ENCODE assay signal across 12 cellular contexts in the genomic region with DNA sequence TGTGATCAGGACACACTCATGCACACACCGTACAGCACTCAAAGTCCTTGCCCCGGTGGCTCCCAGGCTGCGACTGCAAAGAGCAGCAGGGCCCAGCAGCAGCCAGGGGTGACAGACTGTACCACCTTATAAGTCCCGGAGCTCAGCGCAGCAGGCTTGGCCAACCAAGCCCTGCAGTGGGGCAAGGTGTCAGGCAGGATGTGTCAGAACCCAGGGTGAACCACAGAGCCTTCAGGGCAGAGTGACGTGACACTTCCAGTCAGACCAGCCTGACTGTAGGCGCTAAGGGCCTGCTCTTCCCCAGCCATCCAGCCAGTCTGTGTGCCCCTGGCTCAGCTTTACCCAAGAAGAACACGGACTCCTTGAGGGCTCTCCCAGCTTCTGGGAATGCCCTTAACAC.
DNase-seq lines count a peak whose midpoint lies in the region; ATAC-seq and TF ChIP-seq lines count a peak whose summit lies in the region.
"Had no signal": no experiment of that assay in that cellular context is flagged by ENCODE, and none has a peak within 500 bp of the region (broad histone marks: within the 10 kb centered on the region; RNA-seq: fewer than 3 reads in every experiment).

No MANE protein-coding gene starts in this region.

- H3K9me3 ChIP-seq in trophoblast cell (ENCODE audit: insufficient read depth, low read depth, low read length) (no peaks in the 10 kb centered on the region), neural progenitor cell (ENCODE audit: low read depth) (no peaks in the 10 kb centered on the region)

- no peaks in the 10 kb centered on the region for H3K36me3 Mint-ChIP-seq in central memory CD8-positive, alpha-beta T cell (ENCODE audit: insufficient read depth)
- H3K36me3 Mint-ChIP-seq in neural progenitor cell, result no peaks in the 10 kb centered on the region

- peak overlapping the region; percentile 92 for H3K27ac Mint-ChIP-seq in central memory CD8-positive, alpha-beta T cell (ENCODE audit: low read depth)
- H3K27ac Mint-ChIP-seq in neural progenitor cell, result no peak overlapping the region

- H4K20me1 ChIP-seq in neural progenitor cell (ENCODE audit: low read depth), result no peaks in the 10 kb centered on the region

- H3K27ac ChIP-seq in trophoblast cell (ENCODE audit: low read depth, low read length), result no peak overlapping the region
- H3K27ac ChIP-seq in neural progenitor cell, result no peak overlapping the region

- H3K27me3 ChIP-seq in GM06990 (replicated peaks; ENCODE audit: control insufficient read depth, insufficient read depth, low read length), result peaks cover 5% of the 10 kb centered on the region
- no peaks in the 10 kb centered on the region for H3K27me3 ChIP-seq in trophoblast cell (ENCODE audit: insufficient read depth, low read length)
- no peaks in the 10 kb centered on the region for H3K27me3 ChIP-seq in neural progenitor cell

- peak overlapping the region; percentile 28 for H2BK120ac ChIP-seq in trophoblast cell (ENCODE audit: insufficient read depth, low read length, poor library complexity)

- H3K79me2 ChIP-seq in trophoblast cell (ENCODE audit: control insufficient read depth, insufficient read depth, low read length, poor library complexity) (no peaks in the 10 kb centered on the region), neural progenitor cell (ENCODE audit: low read depth) (no peaks in the 10 kb centered on the region)

- H4K8ac ChIP-seq in trophoblast cell (ENCODE audit: low read depth, low read length), result no peak overlapping the region

- H3F3A ChIP-seq in neural progenitor cell (ENCODE audit: low read depth), result no peaks in the 10 kb centered on the region

- H4K12ac ChIP-seq in trophoblast cell (ENCODE audit: low read depth, low read length), result no peak overlapping the region

- H4K91ac ChIP-seq in trophoblast cell (ENCODE audit: low read depth, low read length), result peak overlapping the region; percentile 21

- peaks cover 5% of the 10 kb centered on the region for H3K79me1 ChIP-seq in trophoblast cell (ENCODE audit: low read length)

- no peak overlapping the region for H3K9ac ChIP-seq in trophoblast cell (ENCODE audit: low read length)
- H3K9ac ChIP-seq in neural progenitor cell, result no peak overlapping the region

- peaks cover 7% of the 10 kb centered on the region for H3K4me1 Mint-ChIP-seq in central memory CD8-positive, alpha-beta T cell
- peaks cover 9% of the 10 kb centered on the region for H3K4me1 Mint-ChIP-seq in neural progenitor cell

- H3K4me1 ChIP-seq in trophoblast cell (ENCODE audit: control insufficient read depth in 1 of 2, insufficient read depth in 2 of 2, low read length in 2 of 2), result peaks cover 5 to 10% of the 10 kb centered on the region in 2 experiments
- no peaks in the 10 kb centered on the region for H3K4me1 ChIP-seq in neural progenitor cell

- peak overlapping the region; percentile 42 for H2BK12ac ChIP-seq in trophoblast cell (ENCODE audit: low read length)

- H3K27me3 Mint-ChIP-seq in central memory CD8-positive, alpha-beta T cell, result peaks cover 14% of the 10 kb centered on the region
- H3K27me3 Mint-ChIP-seq in neural progenitor cell (ENCODE audit: insufficient read depth, low read depth), result peaks cover 6% of the 10 kb centered on the region

- H3K36me3 ChIP-seq in GM06990 (ENCODE audit: control insufficient read depth, insufficient read depth, low read length) (no peaks in the 10 kb centered on the region), trophoblast cell (ENCODE audit: control insufficient read depth in 1 of 2, insufficient read depth in 2 of 2, low read length in 2 of 2) (no peaks in the 10 kb centered on the region), neural progenitor cell (no peaks in the 10 kb centered on the region)

- no peak overlapping the region for H2AK5ac ChIP-seq in trophoblast cell (ENCODE audit: low read length)

- no peak overlapping the region for H3K14ac ChIP-seq in trophoblast cell (ENCODE audit: low read length)

- WGBS in trophoblast cell (ENCODE audit: extremely low coverage, insufficient coverage, insufficient read length), result no CpG with 5 or more reads among the region's 8 CpGs

- no peak overlapping the region for H3K23ac ChIP-seq in trophoblast cell (ENCODE audit: low read length)

- TF ChIP-seq POLR2A in NB4 (IDR thresholded peaks at IDR 0.05; ENCODE audit: extremely low read depth, insufficient read length), result no peak

- DNase-seq in GM06990 (ENCODE audit: extremely low read depth, insufficient read length), result peak; percentile 22
- peak; percentile 49 for DNase-seq in NB4 (ENCODE audit: low read depth)
- peak in 1 of 2 donors; percentile 60 for DNase-seq in central memory CD8-positive, alpha-beta T cell (ENCODE audit: low spot score in 2 of 2)
- peak; percentile 96 to 98 for DNase-seq in trophoblast cell
- DNase-seq in DMS79 (lab: John Stamatoyannopoulos, UW), result no peak
- no peak for DNase-seq in neural progenitor cell (ENCODE audit: low spot score)
- DNase-seq: activated CD4-positive, CD25-positive, alpha-beta regulatory T cell; erythroblast; GOT3; NCI-H1436 had no signal

- H3K18ac ChIP-seq in trophoblast cell (ENCODE audit: low read length), result no peak overlapping the region

- H3K4me2 ChIP-seq in trophoblast cell (ENCODE audit: low read length) (peak overlapping the region; percentile 37), neural progenitor cell (no peak overlapping the region)

- no peak overlapping the region for H3K4me3 Mint-ChIP-seq in central memory CD8-positive, alpha-beta T cell
- no peak overlapping the region for H3K4me3 Mint-ChIP-seq in neural progenitor cell

- no peaks in the 10 kb centered on the region for H3K9me3 Mint-ChIP-seq in central memory CD8-positive, alpha-beta T cell
- H3K9me3 Mint-ChIP-seq in neural progenitor cell, result no peaks in the 10 kb centered on the region

- no peak overlapping the region for H3K4ac ChIP-seq in trophoblast cell (ENCODE audit: low read depth, low read length)

- H3K4me3 ChIP-seq in GM06990 (replicated peaks; ENCODE audit: low read depth, low read length) (no peak overlapping the region), NB4 (ENCODE audit: low read depth, low read length) (no peak overlapping the region), trophoblast cell (ENCODE audit: low read depth, low read length) (no peak overlapping the region), neural progenitor cell (no peak overlapping the region)

- peak; percentile 99 for ATAC-seq in central memory CD8-positive, alpha-beta T cell (replicated peaks; ENCODE audit: extremely low read depth, poor library complexity, severe bottlenecking)
- ATAC-seq in HG03095 (IDR thresholded peaks at IDR 0.05; ENCODE audit: unreplicated experiment) (no peak), GM18511 (IDR thresholded peaks at IDR 0.05; ENCODE audit: unreplicated experiment) (no peak)

- no peak overlapping the region for H2AFZ ChIP-seq in trophoblast cell (ENCODE audit: insufficient read depth, low read length, poor library complexity)
- no peak overlapping the region for H2AFZ ChIP-seq in neural progenitor cell (replicated peaks)

- H2BK5ac ChIP-seq in trophoblast cell (ENCODE audit: low read depth, low read length, poor library complexity), result no peak overlapping the region

- TF ChIP-seq CTCF in GM06990 (IDR thresholded peaks at IDR 0.05; ENCODE audit: insufficient read depth, low read length, poor library complexity, severe bottlenecking), result no peak
- TF ChIP-seq CTCF in NB4 (IDR thresholded peaks at IDR 0.05; ENCODE audit: low read depth, low read length), result no peak
- TF ChIP-seq CTCF in neural progenitor cell (IDR thresholded peaks at IDR 0.05), result no peak

Comparison
In these comparisons a context has a peak if more than half of its experiments do, and no peak if none do; other contexts are left out.
1. DNase-seq: peak in GM06990 (single experiment), NB4 (single experiment) and trophoblast cell (2 of 2); none in DMS79 (single experiment) and neural progenitor cell (single experiment).